12 cellular contexts compared by ENCODE assay signal in genomic region chr11:104700609-104701008, GRCh38.
A peak's percentile ranks its signal among the peaks of the same experiment; 100 is the strongest.
DNase-seq lines count a peak whose midpoint lies in the region; ATAC-seq and TF ChIP-seq lines count a peak whose summit lies in the region.
"Had no signal": no experiment of that assay in that cellular context is flagged by ENCODE, and none has a peak within 500 bp of the region (broad histone marks: within the 10 kb centered on the region; RNA-seq: fewer than 3 reads in every experiment).

No MANE protein-coding gene starts in this region.

- no peaks in the 10 kb centered on the region for H3K79me2 ChIP-seq in GM23338 (replicated peaks; ENCODE audit: insufficient read depth)

- no peaks in the 10 kb centered on the region for H3K9me2 ChIP-seq in GM23338 (ENCODE audit: insufficient read depth)

- no peak overlapping the region for H3K4me2 ChIP-seq in GM23338

- H2AFZ ChIP-seq in GM23338, result peak overlapping the region; percentile 5; the same call in 1 of the 2 replicates

- H3K36me3 Mint-ChIP-seq in GM23338 (ENCODE audit: low read depth), result no peaks in the 10 kb centered on the region
- peaks cover 4% of the 10 kb centered on the region for H3K36me3 Mint-ChIP-seq in activated naive CD8-positive, alpha-beta T cell treated with anti-CD3 and anti-CD28 coated beads for 36 hours

- intact Hi-C loops in esophagus muscularis mucosa (cut with DNase I), result no loop called here

- no peaks in the 10 kb centered on the region for H4K20me1 ChIP-seq in GM23338 (replicated peaks; ENCODE audit: insufficient read depth)

- peaks cover 12% of the 10 kb centered on the region for H3K4me1 Mint-ChIP-seq in GM23338
- peaks cover 23% of the 10 kb centered on the region for H3K4me1 Mint-ChIP-seq in activated naive CD8-positive, alpha-beta T cell treated with anti-CD3 and anti-CD28 coated beads for 36 hours

- TF ChIP-seq POLR2A in esophagus muscularis mucosa (IDR thresholded peaks at IDR 0.05; ENCODE audit: low read depth), result no peak

- H3K4me3 ChIP-seq in GM23338 (no peak overlapping the region), esophagus muscularis mucosa (no peak overlapping the region)

- no peaks in the 10 kb centered on the region for H3F3A ChIP-seq in GM23338 (replicated peaks; ENCODE audit: low read depth)

- DNase-seq in AG08396 (ENCODE audit: low spot score), result peak; percentile 13
- no peak for DNase-seq in GM23338 (ENCODE audit: low spot score)
- DNase-seq in activated naive CD8-positive, alpha-beta T cell treated with anti-CD3 and anti-CD28 coated beads for 36 hours, result no peak
- peak; percentile 73 for DNase-seq in kidney tubule cell (ENCODE audit: low spot score)
- DNase-seq in NCI-H1417 treated with DMSO at 0.1 percent for 48 hours (lab: John Stamatoyannopoulos, UW), result no peak
- DNase-seq in HuH-7.5 (ENCODE audit: low spot score), result no peak
- no peak for DNase-seq in esophagus muscularis mucosa (ENCODE audit: extremely low spot score)
- no peak for DNase-seq in anterior cingulate cortex (lab: John Stamatoyannopoulos, UW)
- DNase-seq: activated effector memory CD4-positive, alpha-beta T cell treated with anti-CD3 and anti-CD28 coated beads, Interleukin-2, amount 50 U/mL, for 16 hours; effector memory CD4-positive, alpha-beta T cell; NCI-H1092 treated with DMSO at 0.1 percent for 48 hours had no signal

- H3K27ac ChIP-seq in GM23338 (ENCODE audit: low read depth), result no peak overlapping the region
- no peak overlapping the region for H3K27ac ChIP-seq in esophagus muscularis mucosa (replicated peaks in 1 of 4)

- H3K27me3 Mint-ChIP-seq in GM23338 (ENCODE audit: insufficient read depth, low read depth, poor library complexity), result no peaks in the 10 kb centered on the region
- no peaks in the 10 kb centered on the region for H3K27me3 Mint-ChIP-seq in activated naive CD8-positive, alpha-beta T cell treated with anti-CD3 and anti-CD28 coated beads for 36 hours
- H3K27me3 Mint-ChIP-seq: progenitor cell of endocrine pancreas had no signal

- H3K4me1 ChIP-seq in GM23338 (ENCODE audit: insufficient read depth) (peaks cover 15% of the 10 kb centered on the region), esophagus muscularis mucosa (peaks cover 3 to 12% (median 8%) of the 10 kb centered on the region in 4 donors)

- H3K4me3 Mint-ChIP-seq in GM23338, result no peak overlapping the region
- H3K4me3 Mint-ChIP-seq in activated naive CD8-positive, alpha-beta T cell treated with anti-CD3 and anti-CD28 coated beads for 36 hours, result no peak overlapping the region

- H3K36me3 ChIP-seq in GM23338 (ENCODE audit: insufficient read depth) (no peaks in the 10 kb centered on the region), esophagus muscularis mucosa (no peaks in the 10 kb centered on the region)

- H3K27me3 ChIP-seq in GM23338 (ENCODE audit: insufficient read depth) (no peaks in the 10 kb centered on the region), esophagus muscularis mucosa (no peaks in the 10 kb centered on the region)

- no peak for TF ChIP-seq CTCF in GM23338 (conservative IDR thresholded peaks at IDR 0.05; ENCODE audit: low read depth in 2 of 2)
- no peak for TF ChIP-seq CTCF in esophagus muscularis mucosa (IDR thresholded peaks at IDR 0.05)

- TF ChIP-seq EP300 in esophagus muscularis mucosa (IDR thresholded peaks at IDR 0.05), result no peak

- H3K27ac Mint-ChIP-seq in GM23338, result no peak overlapping the region
- peak overlapping the region; percentile 16 for H3K27ac Mint-ChIP-seq in activated naive CD8-positive, alpha-beta T cell treated with anti-CD3 and anti-CD28 coated beads for 36 hours
- H3K27ac Mint-ChIP-seq: progenitor cell of endocrine pancreas had no signal

- no peaks in the 10 kb centered on the region for H3K9me3 ChIP-seq in esophagus muscularis mucosa

- no peak for ATAC-seq in GM23338

- H3K9me3 Mint-ChIP-seq in GM23338, result no peaks in the 10 kb centered on the region
- H3K9me3 Mint-ChIP-seq in activated naive CD8-positive, alpha-beta T cell treated with anti-CD3 and anti-CD28 coated beads for 36 hours, result no peaks in the 10 kb centered on the region

TF ChIP-seq in GM23338, 12 proteins besides CTCF, POLR2A, EP300 and RAD21 (continues in another document):
- TF ChIP-seq, protein P1, sequence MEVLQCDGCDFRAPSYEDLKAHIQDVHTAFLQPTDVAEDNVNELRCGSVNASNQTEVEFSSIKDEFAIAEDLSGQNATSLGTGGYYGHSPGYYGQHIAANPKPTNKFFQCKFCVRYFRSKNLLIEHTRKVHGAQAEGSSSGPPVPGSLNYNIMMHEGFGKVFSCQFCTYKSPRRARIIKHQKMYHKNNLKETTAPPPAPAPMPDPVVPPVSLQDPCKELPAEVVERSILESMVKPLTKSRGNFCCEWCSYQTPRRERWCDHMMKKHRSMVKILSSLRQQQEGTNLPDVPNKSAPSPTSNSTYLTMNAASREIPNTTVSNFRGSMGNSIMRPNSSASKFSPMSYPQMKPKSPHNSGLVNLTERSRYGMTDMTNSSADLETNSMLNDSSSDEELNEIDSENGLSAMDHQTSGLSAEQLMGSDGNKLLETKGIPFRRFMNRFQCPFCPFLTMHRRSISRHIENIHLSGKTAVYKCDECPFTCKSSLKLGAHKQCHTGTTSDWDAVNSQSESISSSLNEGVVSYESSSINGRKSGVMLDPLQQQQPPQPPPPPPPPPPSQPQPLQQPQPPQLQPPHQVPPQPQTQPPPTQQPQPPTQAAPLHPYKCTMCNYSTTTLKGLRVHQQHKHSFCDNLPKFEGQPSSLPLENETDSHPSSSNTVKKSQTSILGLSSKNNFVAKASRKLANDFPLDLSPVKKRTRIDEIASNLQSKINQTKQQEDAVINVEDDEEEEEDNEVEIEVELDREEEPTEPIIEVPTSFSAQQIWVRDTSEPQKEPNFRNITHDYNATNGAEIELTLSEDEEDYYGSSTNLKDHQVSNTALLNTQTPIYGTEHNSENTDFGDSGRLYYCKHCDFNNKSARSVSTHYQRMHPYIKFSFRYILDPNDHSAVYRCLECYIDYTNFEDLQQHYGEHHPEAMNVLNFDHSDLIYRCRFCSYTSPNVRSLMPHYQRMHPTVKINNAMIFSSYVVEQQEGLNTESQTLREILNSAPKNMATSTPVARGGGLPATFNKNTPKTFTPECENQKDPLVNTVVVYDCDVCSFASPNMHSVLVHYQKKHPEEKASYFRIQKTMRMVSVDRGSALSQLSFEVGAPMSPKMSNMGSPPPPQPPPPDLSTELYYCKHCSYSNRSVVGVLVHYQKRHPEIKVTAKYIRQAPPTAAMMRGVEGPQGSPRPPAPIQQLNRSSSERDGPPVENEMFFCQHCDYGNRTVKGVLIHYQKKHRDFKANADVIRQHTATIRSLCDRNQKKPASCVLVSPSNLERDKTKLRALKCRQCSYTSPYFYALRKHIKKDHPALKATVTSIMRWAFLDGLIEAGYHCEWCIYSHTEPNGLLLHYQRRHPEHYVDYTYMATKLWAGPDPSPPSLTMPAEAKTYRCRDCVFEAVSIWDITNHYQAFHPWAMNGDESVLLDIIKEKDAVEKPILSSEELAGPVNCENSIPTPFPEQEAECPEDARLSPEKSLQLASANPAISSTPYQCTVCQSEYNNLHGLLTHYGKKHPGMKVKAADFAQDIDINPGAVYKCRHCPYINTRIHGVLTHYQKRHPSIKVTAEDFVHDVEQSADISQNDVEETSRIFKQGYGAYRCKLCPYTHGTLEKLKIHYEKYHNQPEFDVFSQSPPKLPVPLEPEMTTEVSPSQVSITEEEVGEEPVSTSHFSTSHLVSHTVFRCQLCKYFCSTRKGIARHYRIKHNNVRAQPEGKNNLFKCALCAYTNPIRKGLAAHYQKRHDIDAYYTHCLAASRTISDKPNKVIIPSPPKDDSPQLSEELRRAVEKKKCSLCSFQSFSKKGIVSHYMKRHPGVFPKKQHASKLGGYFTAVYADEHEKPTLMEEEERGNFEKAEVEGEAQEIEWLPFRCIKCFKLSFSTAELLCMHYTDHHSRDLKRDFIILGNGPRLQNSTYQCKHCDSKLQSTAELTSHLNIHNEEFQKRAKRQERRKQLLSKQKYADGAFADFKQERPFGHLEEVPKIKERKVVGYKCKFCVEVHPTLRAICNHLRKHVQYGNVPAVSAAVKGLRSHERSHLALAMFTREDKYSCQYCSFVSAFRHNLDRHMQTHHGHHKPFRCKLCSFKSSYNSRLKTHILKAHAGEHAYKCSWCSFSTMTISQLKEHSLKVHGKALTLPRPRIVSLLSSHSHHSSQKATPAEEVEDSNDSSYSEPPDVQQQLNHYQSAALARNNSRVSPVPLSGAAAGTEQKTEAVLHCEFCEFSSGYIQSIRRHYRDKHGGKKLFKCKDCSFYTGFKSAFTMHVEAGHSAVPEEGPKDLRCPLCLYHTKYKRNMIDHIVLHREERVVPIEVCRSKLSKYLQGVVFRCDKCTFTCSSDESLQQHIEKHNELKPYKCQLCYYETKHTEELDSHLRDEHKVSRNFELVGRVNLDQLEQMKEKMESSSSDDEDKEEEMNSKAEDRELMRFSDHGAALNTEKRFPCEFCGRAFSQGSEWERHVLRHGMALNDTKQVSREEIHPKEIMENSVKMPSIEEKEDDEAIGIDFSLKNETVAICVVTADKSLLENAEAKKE (CRISPR knock-in tag; IDR thresholded peaks at IDR 0.05), result no peak
- TF ChIP-seq ZNF331 (CRISPR knock-in tag; IDR thresholded peaks at IDR 0.05; ENCODE audit: low read depth) (no peak), JUNB (IDR thresholded peaks at IDR 0.05; ENCODE audit: unreplicated experiment) (no peak), ETS1 (IDR thresholded peaks at IDR 0.05) (no peak), CREB1 (CRISPR knock-in tag; IDR thresholded peaks at IDR 0.05; ENCODE audit: low read depth) (no peak), ZNF114 (CRISPR knock-in tag; IDR thresholded peaks at IDR 0.05) (no peak), EZH2phosphoT487 (IDR thresholded peaks at IDR 0.05; ENCODE audit: unreplicated experiment) (no peak), POLR2AphosphoS5 (IDR thresholded peaks at IDR 0.05; ENCODE audit: low read depth) (no peak), EZH2 (IDR thresholded peaks at IDR 0.05; ENCODE audit: low read depth, unreplicated experiment) (no peak), NANOG (IDR thresholded peaks at IDR 0.05; ENCODE audit: borderline replicate concordance) (no peak), STAT1 (IDR thresholded peaks at IDR 0.05; ENCODE audit: unreplicated experiment) (no peak)

Comparison
In these comparisons a context has a peak if more than half of its experiments do, and no peak if none do; other contexts are left out.
1. DNase-seq: peak in AG08396 (single experiment) and kidney tubule cell (single experiment); none in GM23338 (single experiment), activated naive CD8-positive, alpha-beta T cell treated with anti-CD3 and anti-CD28 coated beads for 36 hours (single experiment), NCI-H1417 treated with DMSO at 0.1 percent for 48 hours (single experiment), HuH-7.5 (single experiment), esophagus muscularis mucosa (single experiment) and anterior cingulate cortex (0 of 58).